In the genomic region with DNA sequence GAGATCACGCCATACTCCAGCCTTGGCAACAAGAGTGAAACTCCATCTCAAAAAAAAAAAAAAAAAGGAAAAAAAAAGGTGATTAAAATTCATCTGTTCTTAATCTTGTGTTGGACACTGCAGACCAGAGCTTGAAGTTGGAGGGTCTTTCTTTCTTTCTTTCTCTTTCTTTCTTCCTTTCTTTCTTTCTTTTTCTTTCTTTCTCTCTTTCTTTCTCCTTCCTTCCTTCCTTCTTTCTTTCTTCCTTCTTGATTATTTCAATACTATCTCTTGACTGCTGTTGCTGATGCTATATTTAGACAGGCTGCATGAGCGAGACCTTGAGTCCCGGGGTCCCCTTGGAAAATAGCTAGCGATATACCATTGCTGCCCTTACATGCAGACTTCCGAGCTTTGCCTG, we compare ENCODE assay signal across 12 cellular contexts.
"Had no signal": no experiment of that assay in that cellular context is flagged by ENCODE, and none has a peak within 500 bp of the region (broad histone marks: within the 10 kb centered on the region; RNA-seq: fewer than 3 reads in every experiment).

No MANE protein-coding gene starts in this region.

- DNase-seq: activated CD4-positive, alpha-beta T cell treated with anti-CD3 and anti-CD28 coated beads for 48 hours; activated effector memory CD4-positive, alpha-beta T cell treated with anti-CD3 and anti-CD28 coated beads, Interleukin-2, amount 50 U/mL, for 16 hours; activated naive CD8-positive, alpha-beta T cell treated with anti-CD3 and anti-CD28 coated beads, Interleukin-2, amount 10 ng/mL, durations not matched to agents 7 days and 5 days; activated T-cell treated with anti-CD3 and anti-CD28 coated beads, Interleukin-2, amount 50 U/mL, for 4 hours; brain microvascular endothelial cell; cortex of kidney; effector CD8-positive, alpha-beta T cell; occipital lobe; stimulated activated CD4-positive, alpha-beta T cell treated with anti-CD3 and anti-CD28 coated beads, Interleukin-4, amount 100 ng/mL, for 4 hours had no signal

- H3K36me3 ChIP-seq: brain microvascular endothelial cell, right atrium auricular region had no signal

- H3K36me3 Mint-ChIP-seq: activated naive CD8-positive, alpha-beta T cell treated with anti-CD3 and anti-CD28 coated beads, Interleukin-2, amount 10 ng/mL, durations not matched to agents 7 days and 5 days; WTC11 had no signal

- H3K9me3 ChIP-seq: right atrium auricular region had no signal

- ATAC-seq: activated T-cell treated with anti-CD3 and anti-CD28 coated beads, Interleukin-2, amount 50 U/mL, for 4 hours; WTC11 had no signal

- H3K27ac ChIP-seq: brain microvascular endothelial cell had no signal

- H3K27me3 ChIP-seq: brain microvascular endothelial cell, right atrium auricular region had no signal

- H3K27me3 Mint-ChIP-seq: activated CD8-positive, alpha-beta T cell treated with anti-CD3 and anti-CD28 coated beads for 36 hours had no signal

- H3K27ac Mint-ChIP-seq: activated CD8-positive, alpha-beta T cell treated with anti-CD3 and anti-CD28 coated beads for 36 hours; activated naive CD8-positive, alpha-beta T cell treated with anti-CD3 and anti-CD28 coated beads, Interleukin-2, amount 10 ng/mL, durations not matched to agents 7 days and 5 days; WTC11 had no signal

- H3K9me3 Mint-ChIP-seq: activated CD8-positive, alpha-beta T cell treated with anti-CD3 and anti-CD28 coated beads for 36 hours; activated naive CD8-positive, alpha-beta T cell treated with anti-CD3 and anti-CD28 coated beads, Interleukin-2, amount 10 ng/mL, durations not matched to agents 7 days and 5 days; activated T-cell treated with anti-CD3 and anti-CD28 coated beads, Interleukin-2, amount 50 U/mL, for 4 hours; WTC11 had no signal

- H3K4me3 ChIP-seq: right atrium auricular region had no signal

- H3K4me3 Mint-ChIP-seq: activated CD8-positive, alpha-beta T cell treated with anti-CD3 and anti-CD28 coated beads for 36 hours; activated naive CD8-positive, alpha-beta T cell treated with anti-CD3 and anti-CD28 coated beads, Interleukin-2, amount 10 ng/mL, durations not matched to agents 7 days and 5 days; activated T-cell treated with anti-CD3 and anti-CD28 coated beads, Interleukin-2, amount 50 U/mL, for 4 hours; WTC11 had no signal
